27 cellular contexts compared by ENCODE assay signal in genomic region chr4:95367824-95368223, GRCh38.
"Had no signal": no experiment of that assay in that cellular context is flagged by ENCODE, and none has a peak within 500 bp of the region (broad histone marks: within the 10 kb centered on the region; RNA-seq: fewer than 3 reads in every experiment).

No MANE protein-coding gene starts in this region.

- H3K9me3 ChIP-seq: esophagus squamous epithelium, gastroesophageal sphincter had no signal

- H3K36me3 ChIP-seq: brain microvascular endothelial cell, esophagus squamous epithelium, gastroesophageal sphincter, WERI-Rb-1 had no signal

- H3K27me3 ChIP-seq: brain microvascular endothelial cell, esophagus squamous epithelium, gastroesophageal sphincter had no signal

- H3K27ac ChIP-seq: brain microvascular endothelial cell, epithelial cell of prostate, esophagus squamous epithelium, gastroesophageal sphincter, WERI-Rb-1 had no signal

- DNase-seq: activated B cell treated with CpG ODN at 0.5 μM for 24 hours; activated CD4-positive, alpha-beta T cell treated with anti-CD3 and anti-CD28 coated beads for 48 hours; activated CD4-positive, alpha-beta T cell treated with anti-CD3 and anti-CD28 coated beads, Interleukin-2, amount 50 U/mL, for 1 hour; activated CD4-positive, alpha-beta T cell treated with anti-CD3 and anti-CD28 coated beads, Interleukin-2, amount 50 U/mL, for 48 hours; activated CD8-positive, alpha-beta memory T cell treated with anti-CD3 and anti-CD28 coated beads for 24 hours; activated CD8-positive, alpha-beta T cell treated with anti-CD3 and anti-CD28 coated beads for 36 hours; activated effector memory CD4-positive, alpha-beta T cell treated with Interleukin-2 at 50 U/mL for 16 hours; activated gamma-delta T cell treated with Interleukin-2 at 50 U/mL for 16 hours; activated naive CD4-positive, alpha-beta T cell treated with anti-CD3 and anti-CD28 coated beads, Interleukin-2, amount 50 U/mL, for 16 hours; activated naive CD4-positive, alpha-beta T cell treated with Interleukin-2 at 50 U/mL for 16 hours; activated T-cell treated with anti-CD3 and anti-CD28 coated beads, Interleukin-2, amount 50 U/mL, for 4 hours; amniotic stem cell; anterior cingulate cortex; brain microvascular endothelial cell; cortex of kidney; dermis blood vessel endothelial cell; effector CD8-positive, alpha-beta T cell; esophagus squamous epithelium; foreskin melanocyte; head of caudate nucleus; T-helper 17 cell; T1000; WERI-Rb-1 had no signal

- H3K4me3 ChIP-seq: esophagus squamous epithelium, gastroesophageal sphincter had no signal

- H3K4me1 ChIP-seq: gastroesophageal sphincter had no signal

- ATAC-seq: activated CD4-positive, CD25-positive, alpha-beta regulatory T cell treated with anti-CD3 and anti-CD28 coated beads, Interleukin-2, amount 50 U/mL, for 24 hours; activated CD8-positive, alpha-beta T cell treated with anti-CD3 and anti-CD28 coated beads for 36 hours; activated T-cell treated with anti-CD3 and anti-CD28 coated beads, Interleukin-2, amount 50 U/mL, for 4 hours; activated T-helper 17 cell treated with anti-CD3 and anti-CD28 coated beads, Interleukin-2, amount 50 U/mL, for 72 hours; gastroesophageal sphincter; T-helper 17 cell had no signal
